Comparison of ENCODE assay signal across 1 cellular context in the genomic region with DNA sequence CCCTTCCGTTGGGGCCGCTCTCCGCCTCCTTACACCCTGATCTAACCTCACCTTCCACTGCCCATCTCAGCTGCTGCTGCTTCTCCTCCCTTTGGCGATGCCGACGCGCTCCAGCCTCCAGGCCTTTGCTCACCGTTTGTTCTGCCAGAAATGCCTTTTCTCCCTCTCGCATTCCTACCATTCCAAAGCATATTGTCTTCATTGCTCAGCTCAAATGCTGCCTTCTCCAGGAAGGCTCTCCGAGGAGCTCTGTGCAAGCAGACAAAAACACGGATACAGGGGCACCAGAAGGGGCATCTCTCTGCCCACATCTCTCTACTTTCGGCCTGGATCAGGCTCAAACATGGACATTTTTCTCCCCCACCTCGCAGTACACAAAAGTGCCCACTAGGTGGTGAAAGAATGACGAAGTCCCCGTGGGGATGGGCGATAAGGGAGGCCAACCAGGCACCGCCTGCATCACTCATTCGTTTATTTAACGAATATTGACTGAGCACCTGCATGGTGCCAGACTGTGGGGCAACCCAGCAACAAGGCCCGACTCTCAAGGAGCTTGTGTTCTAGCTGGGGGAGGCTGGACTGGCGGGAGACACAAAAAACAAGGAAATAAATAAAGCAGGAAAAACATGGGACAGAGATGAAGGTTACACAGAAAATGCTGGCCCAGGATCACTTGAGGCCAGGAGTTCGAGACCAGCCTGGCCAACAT.
A peak's percentile ranks its signal among the peaks of the same experiment; 100 is the strongest.
TF ChIP-seq lines count a peak whose summit lies in the region.

No MANE protein-coding gene starts in this region.

TF ChIP-seq in neural cell, 6 proteins besides CTCF, POLR2A, EP300 and RAD21 (continued from another document):
- TF ChIP-seq, protein P1, sequence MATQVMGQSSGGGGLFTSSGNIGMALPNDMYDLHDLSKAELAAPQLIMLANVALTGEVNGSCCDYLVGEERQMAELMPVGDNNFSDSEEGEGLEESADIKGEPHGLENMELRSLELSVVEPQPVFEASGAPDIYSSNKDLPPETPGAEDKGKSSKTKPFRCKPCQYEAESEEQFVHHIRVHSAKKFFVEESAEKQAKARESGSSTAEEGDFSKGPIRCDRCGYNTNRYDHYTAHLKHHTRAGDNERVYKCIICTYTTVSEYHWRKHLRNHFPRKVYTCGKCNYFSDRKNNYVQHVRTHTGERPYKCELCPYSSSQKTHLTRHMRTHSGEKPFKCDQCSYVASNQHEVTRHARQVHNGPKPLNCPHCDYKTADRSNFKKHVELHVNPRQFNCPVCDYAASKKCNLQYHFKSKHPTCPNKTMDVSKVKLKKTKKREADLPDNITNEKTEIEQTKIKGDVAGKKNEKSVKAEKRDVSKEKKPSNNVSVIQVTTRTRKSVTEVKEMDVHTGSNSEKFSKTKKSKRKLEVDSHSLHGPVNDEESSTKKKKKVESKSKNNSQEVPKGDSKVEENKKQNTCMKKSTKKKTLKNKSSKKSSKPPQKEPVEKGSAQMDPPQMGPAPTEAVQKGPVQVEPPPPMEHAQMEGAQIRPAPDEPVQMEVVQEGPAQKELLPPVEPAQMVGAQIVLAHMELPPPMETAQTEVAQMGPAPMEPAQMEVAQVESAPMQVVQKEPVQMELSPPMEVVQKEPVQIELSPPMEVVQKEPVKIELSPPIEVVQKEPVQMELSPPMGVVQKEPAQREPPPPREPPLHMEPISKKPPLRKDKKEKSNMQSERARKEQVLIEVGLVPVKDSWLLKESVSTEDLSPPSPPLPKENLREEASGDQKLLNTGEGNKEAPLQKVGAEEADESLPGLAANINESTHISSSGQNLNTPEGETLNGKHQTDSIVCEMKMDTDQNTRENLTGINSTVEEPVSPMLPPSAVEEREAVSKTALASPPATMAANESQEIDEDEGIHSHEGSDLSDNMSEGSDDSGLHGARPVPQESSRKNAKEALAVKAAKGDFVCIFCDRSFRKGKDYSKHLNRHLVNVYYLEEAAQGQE (IDR thresholded peaks at IDR 0.05; ENCODE audit: borderline replicate concordance): no peak
- no peak for TF ChIP-seq TAF1 (IDR thresholded peaks at IDR 0.05; ENCODE audit: low read depth)
- no peak for TF ChIP-seq EZH2 (IDR thresholded peaks at IDR 0.05; ENCODE audit: borderline replicate concordance, insufficient read depth, low read length, poor library complexity, severe bottlenecking)
- TF ChIP-seq MXI1 (conservative IDR thresholded peaks at IDR 0.05; ENCODE audit: poor library complexity, severe bottlenecking): no peak
- TF ChIP-seq SMC3 (conservative IDR thresholded peaks at IDR 0.05; ENCODE audit: poor library complexity): peak; percentile 56
